21 cellular contexts compared by ENCODE assay signal in genomic region chr2:8144131-8144631, GRCh38.
"Had no signal": no experiment of that assay in that cellular context is flagged by ENCODE, and none has a peak within 500 bp of the region (broad histone marks: within the 10 kb centered on the region; RNA-seq: fewer than 3 reads in every experiment).

No MANE protein-coding gene starts in this region.

- ATAC-seq: esophagus mucosa; heart left ventricle; left lung; lower lobe of right lung; psoas muscle; sciatic nerve; stimulated activated naive CD8-positive, alpha-beta T cell treated with anti-CD3 and anti-CD28 coated beads, Interleukin-15, Interleukin-2, amounts not matched to agents 100 U/mL and 50 U/mL, for 24 hours had no signal

- H3K36me3 ChIP-seq: heart left ventricle, left lung, lower lobe of right lung, suprapubic skin, thyroid gland, upper lobe of left lung, uterus had no signal

- H3K4me1 ChIP-seq: thyroid gland had no signal

- H3K4me3 ChIP-seq: dorsolateral prefrontal cortex, heart left ventricle, left lung, lower lobe of right lung, psoas muscle, suprapubic skin, thyroid gland, upper lobe of left lung, uterus had no signal

- H3K27ac ChIP-seq: dorsolateral prefrontal cortex, heart left ventricle, left lung, lower lobe of right lung, psoas muscle, suprapubic skin, thyroid gland, upper lobe of left lung had no signal

- DNase-seq: cortex of kidney; dorsolateral prefrontal cortex; effector memory CD4-positive, alpha-beta T cell; heart left ventricle; hypothalamus; kidney glomerular epithelial cell; left lung; lower lobe of right lung; midbrain; naive B cell; psoas muscle; retina; stimulated activated CD4-positive, alpha-beta T cell treated with anti-CD3 and anti-CD28 coated beads, Interleukin-4, amount 100 ng/mL, for 1 hour; stimulated activated CD8-positive, alpha-beta memory T cell treated with anti-CD3 and anti-CD28 coated beads, Interleukin-4, amount 100 ng/mL, for 48 hours; stimulated activated naive CD8-positive, alpha-beta T cell treated with anti-CD3 and anti-CD28 coated beads, Interleukin-15, Interleukin-2, amounts not matched to agents 100 U/mL and 50 U/mL, for 24 hours; thyroid gland; upper lobe of left lung; uterus had no signal

- H3K27me3 ChIP-seq: heart left ventricle, left lung, suprapubic skin, thyroid gland, upper lobe of left lung, uterus had no signal

- H3K9me3 ChIP-seq: heart left ventricle, left lung, lower lobe of right lung, psoas muscle, suprapubic skin, thyroid gland, upper lobe of left lung, uterus had no signal
